ENCODE assay signal across 22 cellular contexts in genomic region chr17:78694805-78695531, GRCh38.
DNase-seq lines count a peak whose midpoint lies in the region; ATAC-seq and TF ChIP-seq lines count a peak whose summit lies in the region.
"Had no signal": no experiment of that assay in that cellular context is flagged by ENCODE, and none has a peak within 500 bp of the region (broad histone marks: within the 10 kb centered on the region; RNA-seq: fewer than 3 reads in every experiment).

No MANE protein-coding gene starts in this region.

- H3K9me3 ChIP-seq in OCI-LY3 (ENCODE audit: insufficient read depth, low read length), result no peaks in the 10 kb centered on the region
- no peaks in the 10 kb centered on the region for H3K9me3 ChIP-seq in tibial artery
- H3K9me3 ChIP-seq: gastrocnemius medialis, psoas muscle, vagina had no signal

- H3K27me3 Mint-ChIP-seq in stimulated activated naive CD8-positive, alpha-beta T cell treated with anti-CD3 and anti-CD28 coated beads, Interleukin-15, Interleukin-2, amounts not matched to agents 100 ng/mL and 50 ng/mL, for 24 hours, result no peaks in the 10 kb centered on the region
- H3K27me3 Mint-ChIP-seq: activated CD4-positive, alpha-beta T cell treated with anti-CD3 and anti-CD28 coated beads, Interleukin-2, amount 10 ng/mL, durations not matched to agents 7 days and 5 days had no signal

- H3K4me1 Mint-ChIP-seq in stimulated activated naive CD8-positive, alpha-beta T cell treated with anti-CD3 and anti-CD28 coated beads, Interleukin-15, Interleukin-2, amounts not matched to agents 100 ng/mL and 50 ng/mL, for 24 hours (ENCODE audit: low read depth), result peaks cover 22% of the 10 kb centered on the region

- peak overlapping the region; percentile 58 for H3K4me3 ChIP-seq in OCI-LY3 (ENCODE audit: low read length)
- H3K4me3 ChIP-seq in tibial artery, result no peak overlapping the region
- H3K4me3 ChIP-seq: gastrocnemius medialis, psoas muscle, smooth muscle cell, vagina had no signal

- H3K4me1 ChIP-seq in OCI-LY3 (ENCODE audit: low read length), result peaks cover 82% of the 10 kb centered on the region
- no peaks in the 10 kb centered on the region for H3K4me1 ChIP-seq in tibial artery
- H3K4me1 ChIP-seq: gastrocnemius medialis, psoas muscle, vagina had no signal

- H3K36me3 ChIP-seq in OCI-LY3 (replicated peaks; ENCODE audit: low read depth, low read length) (peaks cover 43% of the 10 kb centered on the region), tibial artery (peaks cover 28 to 79% (median 60%) of the 10 kb centered on the region in 3 donors)

- no peak overlapping the region for H3K4me3 Mint-ChIP-seq in stimulated activated naive CD8-positive, alpha-beta T cell treated with anti-CD3 and anti-CD28 coated beads, Interleukin-15, Interleukin-2, amounts not matched to agents 100 ng/mL and 50 ng/mL, for 24 hours
- H3K4me3 Mint-ChIP-seq: activated CD4-positive, alpha-beta T cell treated with anti-CD3 and anti-CD28 coated beads, Interleukin-2, amount 10 ng/mL, durations not matched to agents 7 days and 5 days had no signal

- H3K9me3 Mint-ChIP-seq in stimulated activated naive CD8-positive, alpha-beta T cell treated with anti-CD3 and anti-CD28 coated beads, Interleukin-15, Interleukin-2, amounts not matched to agents 100 ng/mL and 50 ng/mL, for 24 hours, result no peaks in the 10 kb centered on the region
- H3K9me3 Mint-ChIP-seq: activated CD4-positive, alpha-beta T cell treated with anti-CD3 and anti-CD28 coated beads, Interleukin-2, amount 10 ng/mL, durations not matched to agents 7 days and 5 days had no signal

- H3K27ac ChIP-seq in OCI-LY3 (ENCODE audit: low read length) (peak overlapping the region; percentile 98), tibial artery (no peak overlapping the region)
- H3K27ac ChIP-seq: gastrocnemius medialis, psoas muscle, vagina had no signal

- H3K27ac Mint-ChIP-seq in stimulated activated naive CD8-positive, alpha-beta T cell treated with anti-CD3 and anti-CD28 coated beads, Interleukin-15, Interleukin-2, amounts not matched to agents 100 ng/mL and 50 ng/mL, for 24 hours, result peak overlapping the region; percentile 67
- H3K27ac Mint-ChIP-seq: activated CD4-positive, alpha-beta T cell treated with anti-CD3 and anti-CD28 coated beads, Interleukin-2, amount 10 ng/mL, durations not matched to agents 7 days and 5 days had no signal

- H4K20me1 ChIP-seq in OCI-LY3 (ENCODE audit: insufficient read depth, low read length), result no peaks in the 10 kb centered on the region

- intact Hi-C loops in tibial artery (cut with DNase I; ENCODE audit: low total_unique reads), result no loop called here

- H3K27me3 ChIP-seq in OCI-LY3 (ENCODE audit: low read depth, low read length) (no peaks in the 10 kb centered on the region), tibial artery (no peaks in the 10 kb centered on the region)
- H3K27me3 ChIP-seq: gastrocnemius medialis, vagina had no signal

- no peak overlapping the region for H2AFZ ChIP-seq in OCI-LY3 (ENCODE audit: low read depth, low read length)

- H3K36me3 Mint-ChIP-seq in stimulated activated naive CD8-positive, alpha-beta T cell treated with anti-CD3 and anti-CD28 coated beads, Interleukin-15, Interleukin-2, amounts not matched to agents 100 ng/mL and 50 ng/mL, for 24 hours (ENCODE audit: low read depth), result peaks cover 81% of the 10 kb centered on the region

- DNase-seq in stimulated activated naive CD8-positive, alpha-beta T cell treated with anti-CD3 and anti-CD28 coated beads, Interleukin-15, Interleukin-2, amounts not matched to agents 100 U/mL and 50 U/mL, for 24 hours, result no peak
- DNase-seq in islet precursor cell (peak; percentile 41), COR-L47 (lab: John Stamatoyannopoulos, UW) (no peak), tibial artery (no peak)
- DNase-seq: activated CD4-positive, alpha-beta T cell treated with anti-CD3 and anti-CD28 coated beads, Interleukin-2, amount 10 ng/mL, durations not matched to agents 7 days and 5 days; amygdala; DMS53; gastrocnemius medialis; H7; left colon; NCI-H1436; NCI-H526 treated with DMSO at 0.1 percent for 48 hours; psoas muscle; Right ventricle myocardium superior; stimulated activated CD4-positive, alpha-beta T cell treated with anti-CD3 and anti-CD28 coated beads, Interleukin-4, amount 100 ng/mL, for 1 hour; substantia nigra had no signal

- H3K4me2 ChIP-seq in OCI-LY3 (ENCODE audit: low read length), result peak overlapping the region; percentile 89
- H3K4me2 ChIP-seq: smooth muscle cell had no signal

- TF ChIP-seq CTCF in OCI-LY3 (IDR thresholded peaks at IDR 0.05; ENCODE audit: low read depth, low read length) (no peak), tibial artery (IDR thresholded peaks at IDR 0.05) (no peak)

- peak overlapping the region; percentile 85 for H3K9ac ChIP-seq in OCI-LY3 (ENCODE audit: low read length)

- ATAC-seq in stimulated activated naive CD8-positive, alpha-beta T cell treated with anti-CD3 and anti-CD28 coated beads, Interleukin-15, Interleukin-2, amounts not matched to agents 100 U/mL and 50 U/mL, for 24 hours, result no peak
- ATAC-seq in GM19395 (IDR thresholded peaks at IDR 0.05; ENCODE audit: unreplicated experiment), result no peak
- ATAC-seq in HG03045 (IDR thresholded peaks at IDR 0.05; ENCODE audit: unreplicated experiment), result no peak
- ATAC-seq: gastrocnemius medialis, left colon had no signal

- peaks cover 39% of the 10 kb centered on the region for H3K79me2 ChIP-seq in OCI-LY3 (ENCODE audit: low read length)
